In the genomic region with DNA sequence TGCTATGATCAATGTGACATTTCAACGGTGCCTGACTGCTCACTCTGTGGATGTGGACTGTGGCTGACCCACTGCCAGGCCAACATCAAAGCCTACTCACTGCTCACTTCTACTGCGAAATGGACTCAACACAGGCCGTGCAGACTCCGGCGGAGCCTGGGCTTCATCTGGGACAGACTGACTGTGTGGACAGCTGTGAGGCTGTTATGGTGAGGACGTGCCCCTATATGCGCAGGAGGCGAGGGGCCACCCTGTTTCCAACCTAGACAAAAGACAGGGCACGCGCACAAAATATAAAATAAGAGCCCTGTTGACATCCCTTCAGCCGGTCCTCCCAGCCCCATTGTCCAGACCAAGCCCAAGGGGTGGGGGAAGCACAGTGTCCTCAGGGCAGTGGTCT, we compare ENCODE assay signal across 20 cellular contexts.
DNase-seq lines count a peak whose midpoint lies in the region; ATAC-seq and TF ChIP-seq lines count a peak whose summit lies in the region.
"Had no signal": no experiment of that assay in that cellular context is flagged by ENCODE, and none has a peak within 500 bp of the region (broad histone marks: within the 10 kb centered on the region; RNA-seq: fewer than 3 reads in every experiment).

No MANE protein-coding gene starts in this region.

- H3K23me2 ChIP-seq in H9 (ENCODE audit: insufficient read length, low read depth, low read length, poor library complexity, severe bottlenecking) = no peaks in the 10 kb centered on the region

- peaks cover 15% of the 10 kb centered on the region for H3K4me1 ChIP-seq in BLaER1
- H3K4me1 ChIP-seq in esophagus muscularis mucosa = no peaks in the 10 kb centered on the region
- H3K4me1 ChIP-seq in neuronal stem cell (ENCODE audit: control insufficient read depth in 2 of 2, insufficient read depth in 1 of 2, low read depth in 1 of 2, low read length in 2 of 2) = no peaks in the 10 kb centered on the region
- no peaks in the 10 kb centered on the region for H3K4me1 ChIP-seq in H9 (ENCODE audit: insufficient read depth, low read length)
- H3K4me1 ChIP-seq: A549, BE2C, Caco-2 had no signal

- peak overlapping the region; percentile 82 for H3K27ac Mint-ChIP-seq in stimulated activated naive B cell treated with anti-CD40 and anti-IgM and Interleukin-4, amounts not matched to agents 10 μg/mL and 1 μg/mL and 100 μg/mL, for 72 hours
- H3K27ac Mint-ChIP-seq in H9 = no peak overlapping the region
- H3K27ac Mint-ChIP-seq: CD4-positive, CD25-positive, alpha-beta regulatory T cell; CD8-positive, alpha-beta T cell had no signal

- no peak for TF ChIP-seq EP300 in esophagus muscularis mucosa (IDR thresholded peaks at IDR 0.05)

- intact Hi-C loops in esophagus muscularis mucosa (cut with DNase I) = no loop called here

- H3K23ac ChIP-seq in neuronal stem cell (ENCODE audit: low read depth, low read length, poor library complexity) (peak overlapping the region; percentile 3), H9 (ENCODE audit: insufficient read length, low read depth, low read length) (no peak overlapping the region)

- peak; percentile 78 for DNase-seq in esophagus muscularis mucosa (ENCODE audit: extremely low spot score)
- no peak for DNase-seq in neuronal stem cell (ENCODE audit: low spot score)
- no peak for DNase-seq in stimulated activated naive B cell treated with anti-CD40 and anti-IgM and Interleukin-4, amounts not matched to agents 10 μg/mL and 1 μg/mL and 100 μg/mL, for 72 hours
- no peak for DNase-seq in activated T-cell treated with anti-CD3 and anti-CD28 coated beads, Interleukin-2, amount 50 U/mL, for 1 hour
- no peak for DNase-seq in DMS53 treated with DMSO at 0.1 percent for 48 hours (lab: John Stamatoyannopoulos, UW; ENCODE audit: unreplicated experiment)
- no peak for DNase-seq in H9
- DNase-seq: 8988T; ACHN; AML-193; BE2C; Caco-2; CD4-positive, CD25-positive, alpha-beta regulatory T cell; CD8-positive, alpha-beta T cell; DMS79 treated with DMSO at 0.1 percent for 48 hours; GF-D8; GOT3; HCEC 1CT had no signal

- H2BK15ac ChIP-seq in neuronal stem cell (ENCODE audit: low read length) (no peak overlapping the region), H9 (ENCODE audit: low read depth, low read length) (no peak overlapping the region)

- peaks cover 0 to 5% of the 10 kb centered on the region in 2 donors for H3K9me3 Mint-ChIP-seq in stimulated activated naive B cell treated with anti-CD40 and anti-IgM and Interleukin-4, amounts not matched to agents 10 μg/mL and 1 μg/mL and 100 μg/mL, for 72 hours
- peaks cover 7 to 12% of the 10 kb centered on the region in 2 experiments; a peak in 3 of 5 replicates for H3K9me3 Mint-ChIP-seq in H9
- H3K9me3 Mint-ChIP-seq: CD8-positive, alpha-beta T cell had no signal

- H4K8ac ChIP-seq in neuronal stem cell (ENCODE audit: low read depth, low read length) (peak overlapping the region; percentile 87), H9 (replicated peaks; ENCODE audit: insufficient read length, low read depth, low read length) (no peak overlapping the region)

- H3K4me2 ChIP-seq in BLaER1 (peak overlapping the region; percentile 36), neuronal stem cell (ENCODE audit: insufficient read depth, low read length, poor library complexity, severe bottlenecking) (no peak overlapping the region), H9 (ENCODE audit: insufficient read depth, insufficient read length, low read length) (no peak overlapping the region)
- H3K4me2 ChIP-seq: A549 had no signal

- no peak overlapping the region for H4K91ac ChIP-seq in neuronal stem cell (ENCODE audit: low read depth, low read length, poor library complexity)
- no peak overlapping the region for H4K91ac ChIP-seq in H9 (ENCODE audit: insufficient read length, low read depth, low read length)

- H2AK5ac ChIP-seq in neuronal stem cell (ENCODE audit: low read depth, low read length) = no peak overlapping the region
- H2AK5ac ChIP-seq in H9 (ENCODE audit: insufficient read length, low read length) = no peak overlapping the region

- H3T11ph ChIP-seq in H9 (ENCODE audit: low read length) = no peak overlapping the region

- H3K56ac ChIP-seq in H9 (ENCODE audit: insufficient read length, low read depth, low read length) = no peak overlapping the region

- H4K5ac ChIP-seq in H9 (ENCODE audit: insufficient read length, low read depth, low read length) = no peak overlapping the region

- H2BK12ac ChIP-seq in neuronal stem cell (ENCODE audit: low read length) (no peak overlapping the region), H9 (ENCODE audit: insufficient read length, low read depth, low read length) (no peak overlapping the region)

- H3K27ac ChIP-seq in BLaER1 (no peak overlapping the region), esophagus muscularis mucosa (replicated peaks in 1 of 4) (no peak overlapping the region), neuronal stem cell (replicated peaks; ENCODE audit: low read length) (no peak overlapping the region), H9 (ENCODE audit: insufficient read length, low read depth, low read length) (no peak overlapping the region)
- H3K27ac ChIP-seq: A549, C4-2B had no signal

- no peak overlapping the region for H2BK20ac ChIP-seq in H9 (ENCODE audit: low read depth, low read length, poor library complexity, severe bottlenecking)

- H2BK5ac ChIP-seq in neuronal stem cell (ENCODE audit: low read length) (peak overlapping the region; percentile 18), H9 (ENCODE audit: insufficient read length, low read length) (no peak overlapping the region)

- H2BK120ac ChIP-seq in neuronal stem cell (ENCODE audit: low read depth, low read length) (no peak overlapping the region), H9 (ENCODE audit: low read depth, low read length, poor library complexity, severe bottlenecking) (no peak overlapping the region)

- H3K14ac ChIP-seq in neuronal stem cell (ENCODE audit: low read length) = no peak overlapping the region
- H3K14ac ChIP-seq in H9 (ENCODE audit: insufficient read depth, low read length) = no peak overlapping the region

- TF ChIP-seq POLR2A in esophagus muscularis mucosa (IDR thresholded peaks at IDR 0.05; ENCODE audit: low read depth) = no peak

- H3K4me3 ChIP-seq in BLaER1 = no peak overlapping the region
- H3K4me3 ChIP-seq in esophagus muscularis mucosa = no peak overlapping the region
- H3K4me3 ChIP-seq in neuronal stem cell (ENCODE audit: low read length in 2 of 2) = no peak overlapping the region
- H3K4me3 ChIP-seq: A549 had no signal

- no peaks in the 10 kb centered on the region for H4K20me1 ChIP-seq in BLaER1
- H4K20me1 ChIP-seq in H9 (ENCODE audit: control insufficient read depth, insufficient read depth, insufficient read length) = no peaks in the 10 kb centered on the region

- H3K27me3 Mint-ChIP-seq in stimulated activated naive B cell treated with anti-CD40 and anti-IgM and Interleukin-4, amounts not matched to agents 10 μg/mL and 1 μg/mL and 100 μg/mL, for 72 hours = peaks cover 4 to 6% of the 10 kb centered on the region in 2 donors
- H3K27me3 Mint-ChIP-seq in H9 (ENCODE audit: low read depth) = peaks cover 9% of the 10 kb centered on the region
- H3K27me3 Mint-ChIP-seq: CD4-positive, CD25-positive, alpha-beta regulatory T cell had no signal

- H3K4ac ChIP-seq in neuronal stem cell (ENCODE audit: low read length) (no peak overlapping the region), H9 (ENCODE audit: low read depth, low read length) (no peak overlapping the region)

- no peak for ATAC-seq in stimulated activated naive B cell treated with anti-CD40 and anti-IgM and Interleukin-4, amounts not matched to agents 10 μg/mL and 1 μg/mL and 100 μg/mL, for 72 hours (replicated peaks)
- ATAC-seq: A549; CD8-positive, alpha-beta T cell had no signal

- H3K9ac ChIP-seq in BLaER1 (no peak overlapping the region), neuronal stem cell (ENCODE audit: low read depth, low read length, poor library complexity) (no peak overlapping the region), H9 (ENCODE audit: extremely low read depth, insufficient read length, low read length) (no peak overlapping the region)

- H3K4me1 Mint-ChIP-seq in stimulated activated naive B cell treated with anti-CD40 and anti-IgM and Interleukin-4, amounts not matched to agents 10 μg/mL and 1 μg/mL and 100 μg/mL, for 72 hours = peaks cover 0 to 6% of the 10 kb centered on the region in 2 donors
- no peaks in the 10 kb centered on the region for H3K4me1 Mint-ChIP-seq in H9
- H3K4me1 Mint-ChIP-seq: CD4-positive, CD25-positive, alpha-beta regulatory T cell had no signal

- H2AFZ ChIP-seq in neuronal stem cell (ENCODE audit: low read length) = no peak overlapping the region
- no peak overlapping the region for H2AFZ ChIP-seq in H9 (ENCODE audit: low read length)

- no peak for TF ChIP-seq CTCF in esophagus muscularis mucosa (IDR thresholded peaks at IDR 0.05)
- no peak for TF ChIP-seq CTCF in H9 (conservative IDR thresholded peaks at IDR 0.05)

- H3K18ac ChIP-seq in neuronal stem cell (ENCODE audit: low read length) (no peak overlapping the region), H9 (ENCODE audit: insufficient read length, low read depth, low read length) (no peak overlapping the region)

- no peak overlapping the region for H3K4me3 Mint-ChIP-seq in stimulated activated naive B cell treated with anti-CD40 and anti-IgM and Interleukin-4, amounts not matched to agents 10 μg/mL and 1 μg/mL and 100 μg/mL, for 72 hours
- H3K4me3 Mint-ChIP-seq in H9 = no peak overlapping the region
- H3K4me3 Mint-ChIP-seq: CD4-positive, CD25-positive, alpha-beta regulatory T cell; CD8-positive, alpha-beta T cell had no signal

- H3K27me3 ChIP-seq in BLaER1 = no peaks in the 10 kb centered on the region
- no peaks in the 10 kb centered on the region for H3K27me3 ChIP-seq in esophagus muscularis mucosa
- no peaks in the 10 kb centered on the region for H3K27me3 ChIP-seq in neuronal stem cell (ENCODE audit: control insufficient read depth in 3 of 3, insufficient read depth in 3 of 3, low read depth in 1 of 3, low read length in 3 of 3)
- H3K27me3 ChIP-seq in H9 (ENCODE audit: insufficient read depth, low read length) = no peaks in the 10 kb centered on the region
- H3K27me3 ChIP-seq: BE2C had no signal

- H3K36me3 Mint-ChIP-seq in stimulated activated naive B cell treated with anti-CD40 and anti-IgM and Interleukin-4, amounts not matched to agents 10 μg/mL and 1 μg/mL and 100 μg/mL, for 72 hours = no peaks in the 10 kb centered on the region
- H3K36me3 Mint-ChIP-seq in H9 (ENCODE audit: insufficient read depth in 1 of 3, low read depth in 3 of 3) = peaks cover 0 to 7% (median 0%) of the 10 kb centered on the region in 3 experiments; a peak in 1 of 7 replicates
- H3K36me3 Mint-ChIP-seq: CD4-positive, CD25-positive, alpha-beta regulatory T cell; CD8-positive, alpha-beta T cell had no signal

- H3K79me1 ChIP-seq in neuronal stem cell (ENCODE audit: low read depth, low read length) (no peaks in the 10 kb centered on the region), H9 (ENCODE audit: insufficient read depth, low read depth, low read length, poor library complexity, severe bottlenecking) (no peaks in the 10 kb centered on the region)

- no peaks in the 10 kb centered on the region for H3K79me2 ChIP-seq in H9 (ENCODE audit: insufficient read depth, low read length)

- H3K36me3 ChIP-seq in BLaER1 = no peaks in the 10 kb centered on the region
- no peaks in the 10 kb centered on the region for H3K36me3 ChIP-seq in esophagus muscularis mucosa
- H3K36me3 ChIP-seq in neuronal stem cell (replicated peaks in 1 of 2; ENCODE audit: control insufficient read depth in 2 of 2, insufficient read depth in 2 of 2, low read length in 2 of 2) = no peaks in the 10 kb centered on the region
- H3K36me3 ChIP-seq: BE2C had no signal

- H3K9me3 ChIP-seq in BLaER1 (peaks cover 18% of the 10 kb centered on the region), esophagus muscularis mucosa (no peaks in the 10 kb centered on the region), neuronal stem cell (replicated peaks in 1 of 2; ENCODE audit: control insufficient read depth in 2 of 2, insufficient read depth in 1 of 2, low read depth in 1 of 2, low read length in 2 of 2) (peaks cover 0 to 5% of the 10 kb centered on the region in 2 donors), H9 (ENCODE audit: control insufficient read depth, low read depth, low read length) (no peaks in the 10 kb centered on the region)
- H3K9me3 ChIP-seq: A549, BE2C, Caco-2 had no signal

- 85% methylated on average over 7 of the region's 11 CpGs for WGBS in esophagus muscularis mucosa
- no CpG with 5 or more reads among the region's 11 CpGs for WGBS in neuronal stem cell (ENCODE audit: extremely low coverage in 2 of 2, insufficient read length in 2 of 2, insufficient replicate concordance in 1 of 2), 2 donors
- no CpG with 5 or more reads among the region's 11 CpGs for WGBS in H9 (ENCODE audit: extremely low coverage, insufficient read length, low lambda C conversion rate)
